In genomic region chr16:71817150-71817500, GRCh38 we compare ENCODE assay signal across 8 cellular contexts. TPM values are rescaled to one million over a fixed set of nuclear protein-coding genes. Genes with fewer than 3 reads are reported as not detected.
DNase-seq lines count a peak whose midpoint lies in the region; ATAC-seq and TF ChIP-seq lines count a peak whose summit lies in the region.
"Not testable (repeated sequence)": the region's sequence is repeated elsewhere in the genome, so short reads cannot be mapped to it uniquely, and the experiment has no call there.

No MANE protein-coding gene starts in this region.

- TF ChIP-seq CTCF in ascending aorta (IDR thresholded peaks at IDR 0.05); left ventricle myocardium inferior (IDR thresholded peaks at IDR 0.05; ENCODE audit: borderline replicate concordance): not testable (repeated sequence)

- peaks cover 32% of the 10 kb centered on the region for H3K4me1 ChIP-seq in SJSA1 (replicated peaks)
- H3K4me1 ChIP-seq in ascending aorta; left ventricle myocardium inferior; urinary bladder (ENCODE audit: insufficient read depth): not testable (repeated sequence)

- H3K27ac ChIP-seq in SJSA1 (peak overlapping the region; percentile 58), ascending aorta (peak overlapping the region; percentile 93 to 95), left ventricle myocardium inferior (replicated peaks) (peak overlapping the region; percentile 73), urinary bladder (ENCODE audit: low read depth) (peak overlapping the region; percentile 64)

- H3K4me3 ChIP-seq in SJSA1; left ventricle myocardium inferior; urinary bladder (ENCODE audit: low read depth, low read length): not testable (repeated sequence)
- H3K4me3 ChIP-seq in ascending aorta, result peak overlapping the region; percentile 1 to 62

- ATAC-seq in GM18505 (IDR thresholded peaks at IDR 0.05; ENCODE audit: unreplicated experiment) (peak; percentile 9), GM21619 (IDR thresholded peaks at IDR 0.05; ENCODE audit: unreplicated experiment) (peak; percentile 7), HG03097 (IDR thresholded peaks at IDR 0.05; ENCODE audit: low FRiP score, unreplicated experiment) (peak; percentile 4), sciatic nerve (peak; percentile 16)

- DNase-seq in SJSA1 (ENCODE audit: low read depth in 1 of 2, low spot score in 2 of 2); ascending aorta (ENCODE audit: low spot score in 2 of 2); left ventricle myocardium inferior; sciatic nerve (ENCODE audit: low spot score): not testable (repeated sequence)

- WGBS in urinary bladder, result 79% methylated on average over 10 of the region's 10 CpGs

- intact Hi-C loops in ascending aorta (cut with DNase I) (loop anchor here (2.0 to 5.0 kb wide), 2 partner anchors 192 to 530 kb away; partner anchors contain the start of genes CMTR2 and DHODH), sciatic nerve (cut with DNase I) (loop anchor here (5.0 kb wide), 1 partner anchor 435 kb away; no protein-coding TSS in a partner anchor)
- intact Hi-C loops in left ventricle myocardium inferior (cut with micrococcal nuclease), result not testable (repeated sequence)

- not testable (repeated sequence) for H3K27me3 ChIP-seq in SJSA1 (replicated peaks); ascending aorta; left ventricle myocardium inferior (ENCODE audit: low read depth)

- H3K9me3 ChIP-seq in SJSA1 (replicated peaks); ascending aorta; left ventricle myocardium inferior (replicated peaks): not testable (repeated sequence)

- H3K36me3 ChIP-seq in SJSA1; ascending aorta; left ventricle myocardium inferior; urinary bladder (ENCODE audit: insufficient read depth): not testable (repeated sequence)

- TF ChIP-seq POLR2A in GM18505 (IDR thresholded peaks at IDR 0.05; ENCODE audit: borderline replicate concordance, extremely low read depth, insufficient read depth, insufficient read length), result not testable (repeated sequence)

RNA-seq across cellular contexts. Expression of gene AP1G1, which starts 8.5 kb away (rescaled TPM):
- total RNA-seq in SJSA1 (2014; rRNA removed; shearing (Covaris generic)), result 37.4 and 53.9 TPM in 2 replicates
- total RNA-seq in ascending aorta (40.7 TPM), left ventricle myocardium inferior (30.7 TPM), sciatic nerve (92.1 TPM), urinary bladder (100 TPM)
- 21.8 TPM for polyA plus RNA-seq in urinary bladder

RNA-seq across cellular contexts. Expression of gene ATXN1L, which starts 28.7 kb away (rescaled TPM):
- 9.9 and 24.2 TPM in 2 replicates for total RNA-seq in SJSA1 (2014; rRNA removed; shearing (Covaris generic))
- total RNA-seq in ascending aorta (11.8 TPM), left ventricle myocardium inferior (14.0 TPM), sciatic nerve (34.4 TPM), urinary bladder (17.9 TPM)
- polyA plus RNA-seq in urinary bladder, result 18.0 TPM
